In the genomic region with DNA sequence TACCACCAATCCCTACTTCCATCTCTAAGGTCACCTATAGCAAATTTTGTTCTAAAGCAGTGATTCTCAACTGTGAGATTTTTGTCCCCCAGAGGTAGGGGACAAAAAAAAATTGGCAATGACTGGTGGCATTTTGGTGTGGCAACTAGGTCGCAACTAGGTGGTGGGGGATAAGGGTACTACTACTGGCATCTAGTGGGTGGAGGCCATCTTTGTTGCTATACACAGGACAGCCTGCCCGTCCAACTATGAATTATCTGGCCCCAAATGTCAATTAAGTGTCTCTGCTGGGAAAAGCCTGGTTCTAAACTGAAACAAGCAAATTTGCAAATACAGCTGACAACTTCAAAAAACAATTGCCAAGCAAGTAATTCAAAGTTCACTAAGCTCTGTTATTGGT, we compare ENCODE assay signal across 8 cellular contexts. TPM values are rescaled to one million over a fixed set of nuclear protein-coding genes. Genes with fewer than 3 reads are reported as not detected.
DNase-seq lines count a peak whose midpoint lies in the region; ATAC-seq and TF ChIP-seq lines count a peak whose summit lies in the region.

No MANE protein-coding gene starts in this region.

- H3K4me3 ChIP-seq in left ventricle myocardium inferior (peak overlapping the region; percentile 93), transverse colon (peak overlapping the region in 3 of 4 donors; percentile 81 to 96 (median 86))

- peaks cover 18% of the 10 kb centered on the region for H3K36me3 Mint-ChIP-seq in activated T-helper 2 cell treated with anti-CD3 and anti-CD28 coated beads, Interferon-gamma antibody, Interleukin-2, Interleukin-4, amounts not matched to agents 10 μg/mL and 5 μg/mL and 100 μg/mL, durations not matched to agents 14 hours and 24 hours and 36 hours (ENCODE audit: low read depth)

- intact Hi-C loops in left ventricle myocardium inferior (cut with micrococcal nuclease) (no loop called here), Right ventricle myocardium superior (cut with DNase I) (no loop called here), transverse colon (cut with DNase I; ENCODE audit: low total_unique reads) (no loop called here)
- intact Hi-C loops in activated T-helper 2 cell treated with anti-CD3 and anti-CD28 coated beads, Interferon-gamma antibody, Interleukin-2, Interleukin-4, amounts not matched to agents 10 μg/mL and 5 μg/mL and 100 μg/mL, durations not matched to agents 14 hours and 24 hours and 36 hours (cut with micrococcal nuclease), result loop anchor here (2.0 to 10.0 kb wide), 4 partner anchors 88 to 495 kb away; partner anchors contain the start of genes FAN1 and KLF13

- H3K4me3 Mint-ChIP-seq in activated T-helper 2 cell treated with anti-CD3 and anti-CD28 coated beads, Interferon-gamma antibody, Interleukin-2, Interleukin-4, amounts not matched to agents 10 μg/mL and 5 μg/mL and 100 μg/mL, durations not matched to agents 14 hours and 24 hours and 36 hours (ENCODE audit: low read depth), result peak overlapping the region; percentile 90

- H3K4me1 ChIP-seq in left ventricle myocardium inferior (peaks cover 75% of the 10 kb centered on the region), transverse colon (peaks cover 19 to 46% (median 33%) of the 10 kb centered on the region in 4 donors)

- no peak for TF ChIP-seq EP300 in transverse colon (IDR thresholded peaks at IDR 0.05; ENCODE audit: low read depth)

- no peaks in the 10 kb centered on the region for H3K9me3 Mint-ChIP-seq in activated T-helper 2 cell treated with anti-CD3 and anti-CD28 coated beads, Interferon-gamma antibody, Interleukin-2, Interleukin-4, amounts not matched to agents 10 μg/mL and 5 μg/mL and 100 μg/mL, durations not matched to agents 14 hours and 24 hours and 36 hours

- H3K4me1 Mint-ChIP-seq in activated T-helper 2 cell treated with anti-CD3 and anti-CD28 coated beads, Interferon-gamma antibody, Interleukin-2, Interleukin-4, amounts not matched to agents 10 μg/mL and 5 μg/mL and 100 μg/mL, durations not matched to agents 14 hours and 24 hours and 36 hours (ENCODE audit: low read depth), result peaks cover 22% of the 10 kb centered on the region

- no peak for TF ChIP-seq POLR2A in transverse colon (IDR thresholded peaks at IDR 0.05)

- TF ChIP-seq CTCF in left ventricle myocardium inferior (IDR thresholded peaks at IDR 0.05; ENCODE audit: borderline replicate concordance), result no peak
- TF ChIP-seq CTCF in transverse colon (IDR thresholded peaks at IDR 0.05), result peak in 1 of 5 experiments; percentile 24

- H3K27me3 ChIP-seq in left ventricle myocardium inferior (ENCODE audit: low read depth), result no peaks in the 10 kb centered on the region
- no peaks in the 10 kb centered on the region for H3K27me3 ChIP-seq in transverse colon

- H3K27me3 Mint-ChIP-seq in activated T-helper 2 cell treated with anti-CD3 and anti-CD28 coated beads, Interferon-gamma antibody, Interleukin-2, Interleukin-4, amounts not matched to agents 10 μg/mL and 5 μg/mL and 100 μg/mL, durations not matched to agents 14 hours and 24 hours and 36 hours (ENCODE audit: low read depth), result peaks cover 1% of the 10 kb centered on the region

- ATAC-seq in Right ventricle myocardium superior (ENCODE audit: poor library complexity) (no peak), HG02884 (IDR thresholded peaks at IDR 0.05; ENCODE audit: unreplicated experiment) (no peak), GM19463 (IDR thresholded peaks at IDR 0.05; ENCODE audit: unreplicated experiment) (no peak)

- H3K9me3 ChIP-seq in left ventricle myocardium inferior (replicated peaks), result no peaks in the 10 kb centered on the region
- H3K9me3 ChIP-seq in transverse colon, result no peaks in the 10 kb centered on the region

- H3K27ac ChIP-seq in left ventricle myocardium inferior (replicated peaks) (peak overlapping the region; percentile 96), transverse colon (peak overlapping the region; percentile 97 to 99 (median 98))

- WGBS in transverse colon (ENCODE audit: low coverage in 1 of 2), 2 donors, result 54% methylated on average over 2 of the region's 2 CpGs; no CpG with 5 or more reads in 1 of the 2 donors

- H3K36me3 ChIP-seq in left ventricle myocardium inferior, result peaks cover 11% of the 10 kb centered on the region
- no peaks in the 10 kb centered on the region for H3K36me3 ChIP-seq in transverse colon

- in situ Hi-C loops in transverse colon (cut with MboI; ENCODE audit: low pct_ligation_motif_present in 1 of 4, low pct_unique_long_range_greater_than_20kb in 1 of 4, low sequenced_read_pairs in 3 of 4), result no loop called here

- peak overlapping the region; percentile 83 for H3K27ac Mint-ChIP-seq in activated T-helper 2 cell treated with anti-CD3 and anti-CD28 coated beads, Interferon-gamma antibody, Interleukin-2, Interleukin-4, amounts not matched to agents 10 μg/mL and 5 μg/mL and 100 μg/mL, durations not matched to agents 14 hours and 24 hours and 36 hours

- DNase-seq in left ventricle myocardium inferior (no peak), Right ventricle myocardium superior (no peak), left kidney (ENCODE audit: low read depth, low spot score) (peak; percentile 14), transverse colon (no peak), NCI-H1930 (lab: John Stamatoyannopoulos, UW) (no peak)
- no peak for DNase-seq in activated T-helper 2 cell treated with anti-CD3 and anti-CD28 coated beads, Interferon-gamma antibody, Interleukin-2, Interleukin-4, amounts not matched to agents 10 μg/mL and 5 μg/mL and 100 μg/mL, durations not matched to agents 14 hours and 24 hours and 36 hours (ENCODE audit: low spot score)

RNA-seq across cellular contexts. Expression of gene MTMR10, which starts 1.4 kb away (rescaled TPM):
- total RNA-seq in left ventricle myocardium inferior (28.8 TPM), Right ventricle myocardium superior (30.0 TPM), transverse colon (10 to 100 TPM; 11.1 to 40.8 (median 32.7) TPM)
- total RNA-seq in activated T-helper 2 cell treated with anti-CD3 and anti-CD28 coated beads, Interferon-gamma antibody, Interleukin-2, Interleukin-4, amounts not matched to agents 10 μg/mL and 5 μg/mL and 100 μg/mL, durations not matched to agents 14 hours and 24 hours and 36 hours, result 12.2 and 14.1 TPM in 2 replicates
